ENCODE assay signal across 1 cellular context in the genomic region with DNA sequence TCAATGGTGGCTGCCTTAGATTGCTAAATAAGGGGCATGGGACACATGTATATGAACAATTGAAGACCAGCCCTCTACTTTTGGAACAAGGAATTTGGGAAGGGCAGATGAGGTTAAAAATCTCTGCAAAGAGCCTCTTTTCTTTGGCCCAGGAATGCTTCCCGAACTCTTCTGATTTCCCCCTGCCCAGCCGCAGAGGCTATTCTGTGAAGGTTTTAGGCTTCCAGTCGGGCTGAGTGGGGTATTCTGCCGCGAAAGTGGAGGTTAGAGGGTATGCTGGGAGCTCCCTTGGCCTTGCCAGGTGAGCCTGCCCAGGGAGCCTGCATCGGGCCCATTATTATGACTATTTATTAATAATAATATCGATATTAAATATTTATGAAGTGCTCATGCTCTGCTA.
TF ChIP-seq lines count a peak whose summit lies in the region.

No MANE protein-coding gene starts in this region.

TF ChIP-seq in A549, 52 proteins besides CTCF, POLR2A, EP300 and RAD21 (continued from another document):
- TF ChIP-seq, protein P1, sequence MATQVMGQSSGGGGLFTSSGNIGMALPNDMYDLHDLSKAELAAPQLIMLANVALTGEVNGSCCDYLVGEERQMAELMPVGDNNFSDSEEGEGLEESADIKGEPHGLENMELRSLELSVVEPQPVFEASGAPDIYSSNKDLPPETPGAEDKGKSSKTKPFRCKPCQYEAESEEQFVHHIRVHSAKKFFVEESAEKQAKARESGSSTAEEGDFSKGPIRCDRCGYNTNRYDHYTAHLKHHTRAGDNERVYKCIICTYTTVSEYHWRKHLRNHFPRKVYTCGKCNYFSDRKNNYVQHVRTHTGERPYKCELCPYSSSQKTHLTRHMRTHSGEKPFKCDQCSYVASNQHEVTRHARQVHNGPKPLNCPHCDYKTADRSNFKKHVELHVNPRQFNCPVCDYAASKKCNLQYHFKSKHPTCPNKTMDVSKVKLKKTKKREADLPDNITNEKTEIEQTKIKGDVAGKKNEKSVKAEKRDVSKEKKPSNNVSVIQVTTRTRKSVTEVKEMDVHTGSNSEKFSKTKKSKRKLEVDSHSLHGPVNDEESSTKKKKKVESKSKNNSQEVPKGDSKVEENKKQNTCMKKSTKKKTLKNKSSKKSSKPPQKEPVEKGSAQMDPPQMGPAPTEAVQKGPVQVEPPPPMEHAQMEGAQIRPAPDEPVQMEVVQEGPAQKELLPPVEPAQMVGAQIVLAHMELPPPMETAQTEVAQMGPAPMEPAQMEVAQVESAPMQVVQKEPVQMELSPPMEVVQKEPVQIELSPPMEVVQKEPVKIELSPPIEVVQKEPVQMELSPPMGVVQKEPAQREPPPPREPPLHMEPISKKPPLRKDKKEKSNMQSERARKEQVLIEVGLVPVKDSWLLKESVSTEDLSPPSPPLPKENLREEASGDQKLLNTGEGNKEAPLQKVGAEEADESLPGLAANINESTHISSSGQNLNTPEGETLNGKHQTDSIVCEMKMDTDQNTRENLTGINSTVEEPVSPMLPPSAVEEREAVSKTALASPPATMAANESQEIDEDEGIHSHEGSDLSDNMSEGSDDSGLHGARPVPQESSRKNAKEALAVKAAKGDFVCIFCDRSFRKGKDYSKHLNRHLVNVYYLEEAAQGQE (IDR thresholded peaks at IDR 0.05), result no peak
- no peak for TF ChIP-seq CHD2 (IDR thresholded peaks at IDR 0.05; ENCODE audit: low read length, partially characterized antibody)
